ENCODE assay signal across 18 cellular contexts in the genomic region with DNA sequence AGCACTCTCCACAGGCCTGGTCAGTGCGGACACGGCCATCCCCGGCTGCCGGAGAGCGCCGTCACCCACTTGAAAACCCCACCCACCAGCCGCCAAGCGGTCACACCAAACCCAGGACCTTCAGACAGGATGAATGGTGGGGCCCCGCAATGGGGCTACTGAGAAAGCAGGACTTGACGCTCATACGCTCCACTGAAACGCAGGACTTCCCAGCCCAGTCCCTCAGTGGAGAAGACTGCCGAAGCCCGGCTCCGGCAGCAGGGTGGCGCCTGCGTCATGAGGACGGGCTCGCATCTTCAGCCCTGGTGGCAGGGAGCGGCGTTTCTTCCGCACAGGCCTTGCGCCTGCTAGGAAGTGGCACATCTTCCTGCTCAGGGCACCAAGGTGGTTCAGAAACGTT. TPM values are rescaled to one million over a fixed set of nuclear protein-coding genes. Genes with fewer than 3 reads are reported as not detected.
DNase-seq lines count a peak whose midpoint lies in the region; ATAC-seq and TF ChIP-seq lines count a peak whose summit lies in the region.
"Had no signal": no experiment of that assay in that cellular context is flagged by ENCODE, and none has a peak within 500 bp of the region (broad histone marks: within the 10 kb centered on the region; RNA-seq: fewer than 3 reads in every experiment).

No MANE protein-coding gene starts in this region.

- H3K27me3 Mint-ChIP-seq in WTC11 (ENCODE audit: low read depth), result peaks cover 3% of the 10 kb centered on the region; the same call in 1 of the 2 replicates
- no peaks in the 10 kb centered on the region for H3K27me3 Mint-ChIP-seq in activated CD8-positive, alpha-beta T cell treated with anti-CD3 and anti-CD28 coated beads for 36 hours
- H3K27me3 Mint-ChIP-seq: activated B cell treated with CpG ODN at 0.5 μM for 24 hours had no signal

- no peaks in the 10 kb centered on the region for H3K27me3 ChIP-seq in right cardiac atrium (ENCODE audit: control insufficient read depth, insufficient read depth)
- no peaks in the 10 kb centered on the region for H3K27me3 ChIP-seq in left lung
- no peaks in the 10 kb centered on the region for H3K27me3 ChIP-seq in upper lobe of left lung
- H3K27me3 ChIP-seq: ascending aorta, BE2C, suprapubic skin had no signal

- no peak for TF ChIP-seq EP300 in upper lobe of left lung (IDR thresholded peaks at IDR 0.05)

- CTCF ChIA-PET in WTC11 (lab: Charles Lee), result interaction anchor here (0.6 to 1.9 kb wide), 3 partner anchors 11 to 147 kb away, joined by 3 to 8 read pairs (median 6); a partner anchor contains a TSS
- CTCF ChIA-PET in activated CD8-positive, alpha-beta T cell treated with anti-CD3 and anti-CD28 coated beads for 36 hours (lab: Charles Lee), result interaction anchor here (1.8 to 2.0 kb wide), 2 partner anchors 11 to 147 kb away, joined by 8 to 9 read pairs; no protein-coding TSS in a partner anchor

- no peak for TF ChIP-seq POLR2A in upper lobe of left lung (IDR thresholded peaks at IDR 0.05)

- peaks cover 43% of the 10 kb centered on the region for H3K36me3 Mint-ChIP-seq in WTC11
- H3K36me3 Mint-ChIP-seq in activated CD8-positive, alpha-beta T cell treated with anti-CD3 and anti-CD28 coated beads for 36 hours (ENCODE audit: low read depth), result peaks cover 29% of the 10 kb centered on the region

- H3K36me3 ChIP-seq in left lung (peaks cover 0 to 49% of the 10 kb centered on the region in 2 donors), upper lobe of left lung (peaks cover 5 to 38% (median 17%) of the 10 kb centered on the region in 4 donors)

- POLR2A ChIA-PET in WTC11 (lab: Charles Lee), result no interaction called here
- POLR2A ChIA-PET in activated CD8-positive, alpha-beta T cell treated with anti-CD3 and anti-CD28 coated beads for 36 hours (lab: Charles Lee), result interaction anchor here (0.9 to 1.4 kb wide), 2 partner anchors 9 to 32 kb away, joined by 3 to 5 read pairs (median 5); no protein-coding TSS in a partner anchor

- peaks cover 37% of the 10 kb centered on the region for H3K4me1 Mint-ChIP-seq in WTC11
- H3K4me1 Mint-ChIP-seq in activated CD8-positive, alpha-beta T cell treated with anti-CD3 and anti-CD28 coated beads for 36 hours (ENCODE audit: low read depth), result peaks cover 56% of the 10 kb centered on the region

- H3K4me1 ChIP-seq in right cardiac atrium (ENCODE audit: control insufficient read depth, insufficient read depth, low read length) (peaks cover 6% of the 10 kb centered on the region), left lung (peaks cover 8 to 44% of the 10 kb centered on the region in 2 donors), upper lobe of left lung (peaks cover 18 to 42% (median 29%) of the 10 kb centered on the region in 4 donors)
- H3K4me1 ChIP-seq: BE2C had no signal

- DNase-seq in right cardiac atrium, result peak in 1 of 3 donors; percentile 65
- DNase-seq in Right ventricle myocardium superior, result no peak
- no peak for DNase-seq in WTC11 (ENCODE audit: low spot score)
- DNase-seq in left lung, result peak in 1 of 2 donors; percentile 79
- DNase-seq in upper lobe of left lung, result peak in 1 of 2 donors; percentile 79
- DNase-seq in activated CD8-positive, alpha-beta T cell treated with anti-CD3 and anti-CD28 coated beads for 36 hours, result no peak
- DNase-seq in OCI-M1 (lab: John Stamatoyannopoulos, UW), result no peak
- DNase-seq: activated B cell treated with CpG ODN at 0.5 μM for 24 hours; activated T-cell treated with anti-CD3 and anti-CD28 coated beads, Interleukin-2, amount 50 U/mL, for 4 hours; BE2C; NCI-H1436 treated with DMSO at 0.1 percent for 48 hours; NCI-H446 treated with DMSO at 0.1 percent for 48 hours; occipital lobe had no signal

- 83% methylated on average over 24 of the region's 24 CpGs for WGBS in right cardiac atrium
- 89 to 90% methylated on average over 21 to 23 of the region's 24 CpGs for WGBS in upper lobe of left lung, 2 donors

- TF ChIP-seq CTCF in WTC11 (IDR thresholded peaks at IDR 0.05) (no peak), left lung (IDR thresholded peaks at IDR 0.05) (no peak), upper lobe of left lung (IDR thresholded peaks at IDR 0.05) (no peak)
- no peak for TF ChIP-seq CTCF in activated CD8-positive, alpha-beta T cell treated with anti-CD3 and anti-CD28 coated beads for 36 hours (IDR thresholded peaks at IDR 0.05)

- no peak overlapping the region for H3K4me3 ChIP-seq in right cardiac atrium (ENCODE audit: low read length)
- H3K4me3 ChIP-seq in left lung, result no peak overlapping the region
- no peak overlapping the region for H3K4me3 ChIP-seq in upper lobe of left lung
- H3K4me3 ChIP-seq: GM12878 had no signal

- ATAC-seq in right cardiac atrium, result peak; percentile 6 to 13
- no peak for ATAC-seq in Right ventricle myocardium superior (ENCODE audit: poor library complexity)
- peak; percentile 5; the same call in 1 of the 2 replicates for ATAC-seq in WTC11
- ATAC-seq in left lung, result peak; percentile 31
- ATAC-seq in upper lobe of left lung (ENCODE audit: low FRiP score in 2 of 2), result no peak
- no peak for ATAC-seq in GM18519 (IDR thresholded peaks at IDR 0.05; ENCODE audit: low FRiP score, unreplicated experiment)
- ATAC-seq in activated CD8-positive, alpha-beta T cell treated with anti-CD3 and anti-CD28 coated beads for 36 hours, result no peak
- ATAC-seq: GM12878 had no signal

- H3K9me3 ChIP-seq in right cardiac atrium (ENCODE audit: control insufficient read depth, low read length) (no peaks in the 10 kb centered on the region), left lung (no peaks in the 10 kb centered on the region), upper lobe of left lung (no peaks in the 10 kb centered on the region)
- H3K9me3 ChIP-seq: ascending aorta, BE2C, suprapubic skin had no signal

- H3K27ac ChIP-seq in right cardiac atrium (ENCODE audit: low read length) (no peak overlapping the region), left lung (peak overlapping the region; percentile 64 to 79), upper lobe of left lung (peak overlapping the region; percentile 43 to 71 (median 64))
- H3K27ac ChIP-seq: KMS-11, suprapubic skin had no signal

- H3K9me3 Mint-ChIP-seq in WTC11, result peaks cover 4% of the 10 kb centered on the region
- H3K9me3 Mint-ChIP-seq in activated CD8-positive, alpha-beta T cell treated with anti-CD3 and anti-CD28 coated beads for 36 hours, result peaks cover 4% of the 10 kb centered on the region
- H3K9me3 Mint-ChIP-seq: activated B cell treated with CpG ODN at 0.5 μM for 24 hours; activated T-cell treated with anti-CD3 and anti-CD28 coated beads, Interleukin-2, amount 50 U/mL, for 4 hours had no signal

- H3K27ac Mint-ChIP-seq in WTC11, result no peak overlapping the region
- no peak overlapping the region for H3K27ac Mint-ChIP-seq in activated CD8-positive, alpha-beta T cell treated with anti-CD3 and anti-CD28 coated beads for 36 hours

- intact Hi-C loops in right cardiac atrium (cut with DNase I) (no loop called here), Right ventricle myocardium superior (cut with DNase I) (no loop called here), left lung (cut with DNase I) (no loop called here)
- intact Hi-C loops in activated CD8-positive, alpha-beta T cell treated with anti-CD3 and anti-CD28 coated beads for 36 hours (cut with micrococcal nuclease), result no loop called here

- H3K4me3 Mint-ChIP-seq in WTC11, result no peak overlapping the region
- H3K4me3 Mint-ChIP-seq in activated CD8-positive, alpha-beta T cell treated with anti-CD3 and anti-CD28 coated beads for 36 hours, result no peak overlapping the region
- H3K4me3 Mint-ChIP-seq: activated B cell treated with CpG ODN at 0.5 μM for 24 hours; activated T-cell treated with anti-CD3 and anti-CD28 coated beads, Interleukin-2, amount 50 U/mL, for 4 hours had no signal

TF ChIP-seq in WTC11, 78 proteins besides CTCF, POLR2A, EP300 and RAD21 (continues in another document):
- no peak for TF ChIP-seq EMX1 (CRISPR knock-in tag; IDR thresholded peaks at IDR 0.05)

RNA-seq across cellular contexts. Expression of a gene that starts 15.3 kb away (rescaled TPM):
- total RNA-seq in right cardiac atrium (1 to 10 TPM in 1 of 4 donors, under 1 TPM in 2, not detected in 1; 0.57 to 2.1 (median 0.74) TPM), Right ventricle myocardium superior (1.1 TPM), WTC11 (2021) (9.4 to 11.0 TPM (median 9.6 TPM) in 3 replicates), left lung (10 to 100 TPM; 28.3 to 50.0 TPM), upper lobe of left lung (10 to 100 TPM in 4 of 6 donors, 1 to 10 TPM in 1, not detected in 1; 8.6 to 38.9 (median 21.0) TPM)
- polyA plus RNA-seq in right cardiac atrium, result 2.0 TPM
- total RNA-seq in activated CD8-positive, alpha-beta T cell treated with anti-CD3 and anti-CD28 coated beads for 36 hours, result 1 to 10 TPM; 3.6 to 3.7 TPM
- total RNA-seq: ascending aorta, occipital lobe had no signal

RNA-seq across cellular contexts. Expression of a gene that starts 47.6 kb away (rescaled TPM):
- 100 to 1,000 TPM; 147 to 188 (median 159) TPM for total RNA-seq in right cardiac atrium
- polyA plus RNA-seq in right cardiac atrium, result 132 TPM
- 154 TPM for total RNA-seq in Right ventricle myocardium superior
- 160 to 189 TPM (median 181 TPM) in 3 replicates for total RNA-seq in WTC11 (2021)
- 100 to 1,000 TPM; 101 to 122 TPM for total RNA-seq in left lung
- 100 to 1,000 TPM in 3 of 6 donors, 10 to 100 TPM in 3; 81.1 to 194 (median 103) TPM for total RNA-seq in upper lobe of left lung
- 100 to 1,000 TPM; 212 to 223 TPM for total RNA-seq in activated CD8-positive, alpha-beta T cell treated with anti-CD3 and anti-CD28 coated beads for 36 hours

RNA-seq across cellular contexts. Expression of a gene that starts 59.0 kb away (rescaled TPM):
- total RNA-seq in right cardiac atrium (10 to 100 TPM; 16.1 to 26.3 (median 21.4) TPM), Right ventricle myocardium superior (37.7 TPM), WTC11 (2021) (25.0 to 35.0 TPM (median 32.4 TPM) in 3 replicates), left lung (10 to 100 TPM; 18.0 to 31.7 TPM), upper lobe of left lung (10 to 100 TPM; 23.4 to 71.9 (median 33.6) TPM)
- 27.6 TPM for polyA plus RNA-seq in right cardiac atrium
- 1 to 10 TPM; 1.6 TPM for total RNA-seq in activated CD8-positive, alpha-beta T cell treated with anti-CD3 and anti-CD28 coated beads for 36 hours

Comparison
In these comparisons a context has a peak if more than half of its experiments do, and no peak if none do; other contexts are left out.
1. ATAC-seq: peak in right cardiac atrium (2 of 2), WTC11 (single experiment) and left lung (single experiment); none in Right ventricle myocardium superior (single experiment), upper lobe of left lung (0 of 2), GM18519 (single experiment) and activated CD8-positive, alpha-beta T cell treated with anti-CD3 and anti-CD28 coated beads for 36 hours (single experiment).